In genomic region chr6:84582997-84583396, GRCh38 we compare ENCODE assay signal across 26 cellular contexts.
A peak's percentile ranks its signal among the peaks of the same experiment; 100 is the strongest.
DNase-seq lines count a peak whose midpoint lies in the region; TF ChIP-seq lines count a peak whose summit lies in the region.
"Had no signal": no experiment of that assay in that cellular context is flagged by ENCODE, and none has a peak within 500 bp of the region (broad histone marks: within the 10 kb centered on the region; RNA-seq: fewer than 3 reads in every experiment).

No MANE protein-coding gene starts in this region.

- no peak overlapping the region for H3K4me3 ChIP-seq in ACC112 (ENCODE audit: low read depth, low read length)
- no peak overlapping the region for H3K4me3 ChIP-seq in SU-DHL-6 (ENCODE audit: insufficient read depth, low read length, poor library complexity, severe bottlenecking)
- no peak overlapping the region for H3K4me3 ChIP-seq in fibroblast of villous mesenchyme (ENCODE audit: low read depth, low read length)
- H3K4me3 ChIP-seq: dorsolateral prefrontal cortex, gastrocnemius medialis, left lung, vagina had no signal

- no peaks in the 10 kb centered on the region for H3K9me2 ChIP-seq in SU-DHL-6 (replicated peaks; ENCODE audit: insufficient read depth, low read length)

- no peaks in the 10 kb centered on the region for H3K9me3 ChIP-seq in SU-DHL-6 (ENCODE audit: insufficient read depth, low read length)
- H3K9me3 ChIP-seq: gastrocnemius medialis, left lung, thoracic aorta, vagina had no signal

- H4K20me1 ChIP-seq in SU-DHL-6 (ENCODE audit: low read depth, low read length) = no peaks in the 10 kb centered on the region

- H3K79me2 ChIP-seq in ACC112 (ENCODE audit: control insufficient read depth, insufficient read depth, low read length, unreplicated experiment) = no peaks in the 10 kb centered on the region
- H3K79me2 ChIP-seq in SU-DHL-6 (ENCODE audit: insufficient read depth, low read length) = no peaks in the 10 kb centered on the region

- no peak overlapping the region for H3K9ac ChIP-seq in SU-DHL-6 (ENCODE audit: low read length)

- H3K4me1 ChIP-seq in ACC112 (ENCODE audit: control insufficient read depth, insufficient read depth, low read length, unreplicated experiment) = peaks cover 16% of the 10 kb centered on the region
- H3K4me1 ChIP-seq: gastrocnemius medialis, left lung, vagina had no signal

- H3K27ac ChIP-seq in ACC112 (ENCODE audit: low read depth, low read length) (no peak overlapping the region), SU-DHL-6 (ENCODE audit: low read depth, low read length) (no peak overlapping the region)
- H3K27ac ChIP-seq: dorsolateral prefrontal cortex, gastrocnemius medialis, left lung, thoracic aorta, vagina had no signal

- TF ChIP-seq CTCF in SU-DHL-6 (IDR thresholded peaks at IDR 0.05; ENCODE audit: insufficient read depth, low read length, poor library complexity, severe bottlenecking) = no peak
- no peak for TF ChIP-seq CTCF in fibroblast of villous mesenchyme (IDR thresholded peaks at IDR 0.05; ENCODE audit: insufficient read depth, low read depth, low read length)

- H3K4me2 ChIP-seq in SU-DHL-6 (ENCODE audit: low read depth, low read length, poor library complexity, severe bottlenecking) = no peak overlapping the region

- H3K27me3 ChIP-seq in ACC112 (ENCODE audit: insufficient read depth, low read length) (no peaks in the 10 kb centered on the region), SU-DHL-6 (ENCODE audit: low read length) (no peaks in the 10 kb centered on the region)
- H3K27me3 ChIP-seq: gastrocnemius medialis, left lung, vagina had no signal

- H3F3A ChIP-seq in SU-DHL-6 (ENCODE audit: insufficient read depth) = no peaks in the 10 kb centered on the region

- H3K36me3 ChIP-seq in ACC112 (ENCODE audit: insufficient read depth, low read length) (no peaks in the 10 kb centered on the region), SU-DHL-6 (ENCODE audit: low read length) (no peaks in the 10 kb centered on the region)
- H3K36me3 ChIP-seq: gastrocnemius medialis, left lung, thoracic aorta, vagina had no signal

- peak overlapping the region; percentile 28 for H2AFZ ChIP-seq in ACC112 (ENCODE audit: low read length, unreplicated experiment)
- peak overlapping the region; percentile 50 for H2AFZ ChIP-seq in SU-DHL-6 (ENCODE audit: low read depth, low read length, severe bottlenecking)

- peak; percentile 74 for DNase-seq in HCEC 1CT
- peak; percentile 70 for DNase-seq in fibroblast of villous mesenchyme (ENCODE audit: low read depth)
- DNase-seq in hypothalamus (lab: John Stamatoyannopoulos, UW) = no peak
- no peak for DNase-seq in MV-4-11 (lab: John Stamatoyannopoulos, UW)
- no peak for DNase-seq in NCI-H1436 (lab: John Stamatoyannopoulos, UW)
- no peak for DNase-seq in GM03348 (ENCODE audit: low spot score)
- DNase-seq: ACHN; aorta; C1 segment of cervical spinal cord; Calu3; dorsolateral prefrontal cortex; gastrocnemius medialis; hippocampal formation; KBM-7; left lung; natural killer cell; NCI-H1694 treated with DMSO at 0.1 percent for 48 hours; NCI-H2171 treated with DMSO at 0.1 percent for 48 hours; NCI-H526; retina; RPMI8226; stimulated activated naive CD8-positive, alpha-beta T cell treated with anti-CD3 and anti-CD28 coated beads, Interleukin-15, Interleukin-2, amounts not matched to agents 100 U/mL and 50 U/mL, for 24 hours had no signal

Comparison
In these comparisons a context has a peak if more than half of its experiments do, and no peak if none do; other contexts are left out.
1. DNase-seq: peak in HCEC 1CT (single experiment) and fibroblast of villous mesenchyme (single experiment); none in hypothalamus (0 of 51), MV-4-11 (single experiment), NCI-H1436 (single experiment) and GM03348 (single experiment).